14 cellular contexts compared by ENCODE assay signal in genomic region chr4:149164282-149164681, GRCh38.
DNase-seq lines count a peak whose midpoint lies in the region; ATAC-seq, FAIRE-seq and TF ChIP-seq lines count a peak whose summit lies in the region.
"Had no signal": no experiment of that assay in that cellular context is flagged by ENCODE, and none has a peak within 500 bp of the region (broad histone marks: within the 10 kb centered on the region; RNA-seq: fewer than 3 reads in every experiment).

No MANE protein-coding gene starts in this region.

- H3K79me2 ChIP-seq in H1 (ENCODE audit: control insufficient read depth in 1 of 2, insufficient read depth in 2 of 2, low read length in 2 of 2) (no peaks in the 10 kb centered on the region), MM.1S (ENCODE audit: low read length) (no peaks in the 10 kb centered on the region)

- H3K9me2 ChIP-seq in MM.1S (replicated peaks; ENCODE audit: insufficient read depth, low read length) = no peaks in the 10 kb centered on the region

- no peak overlapping the region for H2BK15ac ChIP-seq in H1 (ENCODE audit: low read length)

- peaks cover 36% of the 10 kb centered on the region for H3K4me1 Mint-ChIP-seq in mesothelial cell of epicardium

- no peaks in the 10 kb centered on the region for H3K27me3 Mint-ChIP-seq in mesothelial cell of epicardium (ENCODE audit: low read depth)
- H3K27me3 Mint-ChIP-seq: activated naive CD8-positive, alpha-beta T cell had no signal

- peak in 1 of 2 experiments; percentile 38; a peak in 1 of 3 replicates for TF ChIP-seq EP300 in H1 (IDR thresholded peaks at IDR 0.05; ENCODE audit: borderline replicate concordance in 1 of 2, low read depth in 2 of 2, low read length in 2 of 2)

- H3K4me3 Mint-ChIP-seq in mesothelial cell of epicardium = no peak overlapping the region
- H3K4me3 Mint-ChIP-seq: activated naive CD8-positive, alpha-beta T cell had no signal

- no peak for TF ChIP-seq POLR2A in H1 (IDR thresholded peaks at IDR 0.05; ENCODE audit: control extremely low read depth in 1 of 2, low read depth in 2 of 2, low read length in 2 of 2)

- TF ChIP-seq RAD21 in H1 (IDR thresholded peaks at IDR 0.05 in 1 of 2, conservative IDR thresholded peaks at IDR 0.05 in 1 of 2; ENCODE audit: low read depth in 2 of 2, low read length in 2 of 2) = no peak

- no peak overlapping the region for H4K91ac ChIP-seq in H1 (replicated peaks; ENCODE audit: insufficient read length, low read length)

- peak; percentile 78 for FAIRE-seq in H1 (lab: Jason Lieb, UNC)

- no peak overlapping the region for H4K5ac ChIP-seq in H1 (ENCODE audit: insufficient read length, low read depth, low read length)

- 24% methylated on average over 2 of the region's 3 CpGs for WGBS in HUES64
- WGBS in H1 (ENCODE audit: extremely low coverage in 1 of 2, insufficient coverage in 1 of 2, insufficient read length in 1 of 2, insufficient replicate concordance in 2 of 2, low coverage in 1 of 2, low lambda C conversion rate in 2 of 2, missing lambda C conversion rate in 1 of 2), 2 experiments = 28% methylated on average over 3 of the region's 3 CpGs; no CpG with 5 or more reads in 1 of the 2 experiments

- POLR2A ChIA-PET in H1 (lab: Charles Lee; ENCODE audit: partially characterized antibody) = no interaction called here

- H3K4me1 ChIP-seq in HUES64 (ENCODE audit: insufficient read depth, low read length) = peaks cover 27% of the 10 kb centered on the region
- peaks cover 0 to 8% (median 5%) of the 10 kb centered on the region in 4 experiments; a peak in 4 of 7 replicates for H3K4me1 ChIP-seq in H1 (replicated peaks in 1 of 4; ENCODE audit: control insufficient read depth in 3 of 4, insufficient read depth in 4 of 4, low read length in 3 of 4)
- 0 out of 2 replicates have a peak, but pooled peaks cover 2% of the 10 kb centered on the region for H3K4me1 ChIP-seq in MM.1S (ENCODE audit: low read length)
- H3K4me1 ChIP-seq: tibial nerve had no signal

- no peak overlapping the region for H2BK12ac ChIP-seq in H1 (ENCODE audit: low read depth, low read length)

- H2BK5ac ChIP-seq in H1 (ENCODE audit: low read depth, low read length) = no peak overlapping the region

- no peak overlapping the region for H3K56ac ChIP-seq in H1 (replicated peaks; ENCODE audit: insufficient read length, low read depth, low read length)

- CTCF ChIA-PET in H1 (lab: Charles Lee; ENCODE audit: partially characterized antibody) = no interaction called here

- no peaks in the 10 kb centered on the region for H3K36me3 ChIP-seq in HUES64 (ENCODE audit: insufficient read depth, low read length)
- H3K36me3 ChIP-seq in H1 (ENCODE audit: control insufficient read depth in 2 of 4, insufficient read depth in 4 of 4, low read length in 3 of 4) = no peaks in the 10 kb centered on the region
- H3K36me3 ChIP-seq in MM.1S (replicated peaks; ENCODE audit: insufficient read depth, low read length) = no peaks in the 10 kb centered on the region
- H3K36me3 ChIP-seq: tibial nerve had no signal

- H3K9ac ChIP-seq in HUES64 (ENCODE audit: low read depth, low read length) = no peak overlapping the region
- H3K9ac ChIP-seq in H1 (replicated peaks in 1 of 4; ENCODE audit: extremely low read depth in 1 of 4, low read depth in 3 of 4, low read length in 3 of 4) = no peak overlapping the region
- H3K9ac ChIP-seq in MM.1S (ENCODE audit: low read length) = no peak overlapping the region

- TF ChIP-seq CTCF in H1 (IDR thresholded peaks at IDR 0.05; ENCODE audit: control extremely low read depth in 1 of 3, insufficient read depth in 1 of 3, low read depth in 1 of 3, low read length in 3 of 3) (no peak), mesothelial cell of epicardium (IDR thresholded peaks at IDR 0.05; ENCODE audit: unreplicated experiment) (no peak), MM.1S (IDR thresholded peaks at IDR 0.05; ENCODE audit: low read length) (no peak)

- H3K9me3 ChIP-seq in HUES64 (ENCODE audit: insufficient read depth, low read depth, low read length) = no peaks in the 10 kb centered on the region
- no peaks in the 10 kb centered on the region for H3K9me3 ChIP-seq in H1 (ENCODE audit: insufficient read depth in 2 of 2, low read depth in 1 of 2, low read length in 1 of 2)
- no peaks in the 10 kb centered on the region for H3K9me3 ChIP-seq in MM.1S (replicated peaks; ENCODE audit: insufficient read depth, low read length)
- H3K9me3 ChIP-seq: tibial nerve had no signal

- no peak overlapping the region for H4K8ac ChIP-seq in H1 (ENCODE audit: extremely low read depth, insufficient read depth, low read length)

- DNase-seq in AG20443 (ENCODE audit: low spot score) = peak; percentile 64
- peak; percentile 50 to 56 for DNase-seq in H1 (ENCODE audit: low read depth in 1 of 2, low spot score in 2 of 2)
- DNase-seq in mesothelial cell of epicardium (ENCODE audit: low spot score in 2 of 2, unreplicated experiment in 2 of 2) = peak in 1 of 2 experiments; percentile 38
- no peak for DNase-seq in MM.1S
- DNase-seq in UCSD-AML1 (lab: John Stamatoyannopoulos, UW; ENCODE audit: unreplicated experiment) = no peak
- DNase-seq in NCI-H1694 (lab: John Stamatoyannopoulos, UW) = no peak
- DNase-seq: C1 segment of cervical spinal cord; effector CD4-positive, alpha-beta T cell; NCI-H2171 treated with DMSO at 0.1 percent for 48 hours; PC-3 had no signal

- H3K4ac ChIP-seq in H1 (replicated peaks; ENCODE audit: insufficient read length, low read depth, low read length) = no peak overlapping the region

- no peak overlapping the region for H2BK20ac ChIP-seq in H1 (ENCODE audit: low read length)

- no peak overlapping the region for H3K18ac ChIP-seq in H1 (ENCODE audit: extremely low read depth, low read length)

- ATAC-seq in HG02852 (IDR thresholded peaks at IDR 0.05; ENCODE audit: unreplicated experiment) = no peak
- ATAC-seq: PC-3 had no signal

- no peaks in the 10 kb centered on the region for H3K36me3 Mint-ChIP-seq in mesothelial cell of epicardium
- H3K36me3 Mint-ChIP-seq: activated naive CD8-positive, alpha-beta T cell had no signal

- no peaks in the 10 kb centered on the region for H4K20me1 ChIP-seq in H1 (replicated peaks in 1 of 2; ENCODE audit: control insufficient read depth in 1 of 2, insufficient read depth in 2 of 2, low read length in 2 of 2)
- no peaks in the 10 kb centered on the region for H4K20me1 ChIP-seq in MM.1S (ENCODE audit: insufficient read depth, low read length)

- H2BK120ac ChIP-seq in H1 (replicated peaks; ENCODE audit: low read depth, low read length) = no peak overlapping the region

- peak overlapping the region; percentile 89 for H3K27ac Mint-ChIP-seq in mesothelial cell of epicardium
- H3K27ac Mint-ChIP-seq: activated naive CD8-positive, alpha-beta T cell had no signal

- H3K27ac ChIP-seq in HUES64 (ENCODE audit: low read depth, low read length) = peak overlapping the region; percentile 58
- no peak overlapping the region for H3K27ac ChIP-seq in H1 (ENCODE audit: low read depth, low read length)
- no peak overlapping the region for H3K27ac ChIP-seq in MM.1S (ENCODE audit: low read length)
- H3K27ac ChIP-seq: tibial nerve had no signal

- H3K14ac ChIP-seq in H1 (ENCODE audit: insufficient read length) = no peak overlapping the region

- no peak overlapping the region for H3K4me3 ChIP-seq in HUES64 (ENCODE audit: low read length)
- H3K4me3 ChIP-seq in H1 (ENCODE audit: extremely low read depth in 1 of 4, insufficient read depth in 2 of 4, low read depth in 3 of 4, low read length in 4 of 4) = peak overlapping the region in 1 of 4 experiments; percentile 20; a peak in 1 of 8 replicates
- no peak overlapping the region for H3K4me3 ChIP-seq in MM.1S (ENCODE audit: low read length)
- H3K4me3 ChIP-seq: tibial nerve had no signal

- H3K4me2 ChIP-seq in H1 (ENCODE audit: insufficient read depth in 1 of 2, low read depth in 2 of 2, low read length in 2 of 2) (peak overlapping the region in 1 of 2 experiments; percentile 19; a peak in 1 of 4 replicates), MM.1S (ENCODE audit: low read depth, low read length) (no peak overlapping the region)

- H3K23me2 ChIP-seq in H1 (ENCODE audit: low read depth, low read length) = no peaks in the 10 kb centered on the region

- no peaks in the 10 kb centered on the region for H3K9me3 Mint-ChIP-seq in mesothelial cell of epicardium

- H2AK5ac ChIP-seq in H1 (ENCODE audit: low read depth, low read length) = no peak overlapping the region

- no peaks in the 10 kb centered on the region for H3K27me3 ChIP-seq in HUES64 (ENCODE audit: insufficient read depth, low read length)
- no peaks in the 10 kb centered on the region for H3K27me3 ChIP-seq in H1 (replicated peaks in 1 of 4; ENCODE audit: control insufficient read depth in 3 of 4, extremely low read depth in 1 of 4, insufficient read depth in 3 of 4, low read length in 3 of 4)
- no peaks in the 10 kb centered on the region for H3K27me3 ChIP-seq in MM.1S (replicated peaks; ENCODE audit: insufficient read depth, low read length)
- H3K27me3 ChIP-seq: tibial nerve had no signal

- H3K79me1 ChIP-seq in H1 (ENCODE audit: low read depth, low read length) = no peaks in the 10 kb centered on the region

- no peaks in the 10 kb centered on the region for H3F3A ChIP-seq in MM.1S (ENCODE audit: insufficient read depth, low read length)

- H3K23ac ChIP-seq in H1 (ENCODE audit: insufficient read length) = no peak overlapping the region

- H2AFZ ChIP-seq in H1 (ENCODE audit: low read length) = no peak overlapping the region
- no peak overlapping the region for H2AFZ ChIP-seq in MM.1S (ENCODE audit: low read length)

TF ChIP-seq in H1, 55 proteins besides CTCF, POLR2A, EP300 and RAD21 (continues in another document):
- TF ChIP-seq CHD2 (IDR thresholded peaks at IDR 0.05; ENCODE audit: low read length) (no peak), JUN (IDR thresholded peaks at IDR 0.05; ENCODE audit: low read depth, low read length) (0 out of 2 replicates have a peak, but pooled peaks have one; percentile 29), TEAD4 (IDR thresholded peaks at IDR 0.05; ENCODE audit: low read depth, low read length) (peak; percentile 93), TCF12 (IDR thresholded peaks at IDR 0.05; ENCODE audit: low read depth, low read length) (peak; percentile 86), HDAC2 (IDR thresholded peaks at IDR 0.05; ENCODE audit: borderline replicate concordance in 1 of 2, low read depth in 2 of 2, low read length in 2 of 2) (peak in 1 of 2 experiments; percentile 91; a peak in 1 of 4 replicates), TAF1 (IDR thresholded peaks at IDR 0.05; ENCODE audit: low read depth, low read length) (no peak), MAFK (IDR thresholded peaks at IDR 0.05; ENCODE audit: low read depth, low read length) (no peak), JUND (IDR thresholded peaks at IDR 0.05; ENCODE audit: low read length) (peak; percentile 43; the same call in 1 of the 2 replicates), RFX5 (IDR thresholded peaks at IDR 0.05; ENCODE audit: borderline replicate concordance, low read depth, low read length) (no peak), SP1 (IDR thresholded peaks at IDR 0.05; ENCODE audit: low read depth, low read length) (0 out of 2 replicates have a peak, but pooled peaks have one; percentile 45), MAX (IDR thresholded peaks at IDR 0.05) (peak; percentile 38; the same call in 1 of the 2 replicates), ASH2L (IDR thresholded peaks at IDR 0.05; ENCODE audit: low read length) (no peak)

Comparison
In these comparisons a context has a peak if more than half of its experiments do, and no peak if none do; other contexts are left out.
1. DNase-seq: peak in AG20443 (single experiment) and H1 (2 of 2); none in MM.1S (single experiment), UCSD-AML1 (single experiment) and NCI-H1694 (single experiment).